ENCODE assay signal across 9 cellular contexts in genomic region chr1:88736633-88737248, GRCh38. TPM values are rescaled to one million over a fixed set of nuclear protein-coding genes. Genes with fewer than 3 reads are reported as not detected.
DNase-seq lines count a peak whose midpoint lies in the region; ATAC-seq and TF ChIP-seq lines count a peak whose summit lies in the region.
"Had no signal": no experiment of that assay in that cellular context is flagged by ENCODE, and none has a peak within 500 bp of the region (broad histone marks: within the 10 kb centered on the region; RNA-seq: fewer than 3 reads in every experiment).

No MANE protein-coding gene starts in this region.

- H3K27me3 Mint-ChIP-seq in activated CD4-positive, alpha-beta T cell treated with anti-CD3 and anti-CD28 coated beads, Interleukin-2, amount 10 ng/mL, durations not matched to agents 7 days and 5 days = no peaks in the 10 kb centered on the region

- H3K27me3 ChIP-seq in DND-41 (ENCODE audit: insufficient read depth, low read length, poor library complexity) = no peaks in the 10 kb centered on the region

- H3K4me1 ChIP-seq in DND-41 (ENCODE audit: insufficient read depth, low read length) = no peaks in the 10 kb centered on the region

- peaks cover 23% of the 10 kb centered on the region for H3K36me3 ChIP-seq in DND-41 (ENCODE audit: insufficient read depth, low read length)

- H3K9me3 ChIP-seq in DND-41 (ENCODE audit: insufficient read depth, low read length, severe bottlenecking) = peaks cover 15% of the 10 kb centered on the region

- DNase-seq in DND-41 (peak; percentile 32), HPDE6-E6E7 (ENCODE audit: extremely low spot score) (peak; percentile 20), iPS DF 19.7 (ENCODE audit: low read depth, low spot score) (peak; percentile 28)
- peak; percentile 52 for DNase-seq in activated CD4-positive, alpha-beta T cell treated with anti-CD3 and anti-CD28 coated beads, Interleukin-2, amount 10 ng/mL, durations not matched to agents 7 days and 5 days

- CTCF ChIA-PET in activated CD4-positive, alpha-beta T cell treated with anti-CD3 and anti-CD28 coated beads, Interleukin-2, amount 10 ng/mL, durations not matched to agents 7 days and 5 days (lab: Charles Lee) = interaction anchor here (0.5 to 1.6 kb wide), 2 partner anchors 9 to 13 kb away, joined by 3 read pairs; no protein-coding TSS in a partner anchor

- peaks cover 87% of the 10 kb centered on the region for H3K79me2 ChIP-seq in DND-41 (ENCODE audit: insufficient read depth, low read length)

- H3K4me1 Mint-ChIP-seq in activated CD4-positive, alpha-beta T cell treated with anti-CD3 and anti-CD28 coated beads, Interleukin-2, amount 10 ng/mL, durations not matched to agents 7 days and 5 days = peaks cover 9% of the 10 kb centered on the region

- H3K27ac ChIP-seq in DND-41 (ENCODE audit: low read length) = no peak overlapping the region

- H4K20me1 ChIP-seq in DND-41 (ENCODE audit: insufficient read depth, low read length) = peaks cover 21% of the 10 kb centered on the region

- peak; percentile 53 for ATAC-seq in DND-41 (ENCODE audit: insufficient read depth, low read depth)
- ATAC-seq in HG02588 (IDR thresholded peaks at IDR 0.05; ENCODE audit: unreplicated experiment) = no peak
- no peak for ATAC-seq in HG02981 (IDR thresholded peaks at IDR 0.05; ENCODE audit: unreplicated experiment)
- no peak for ATAC-seq in HG03045 (IDR thresholded peaks at IDR 0.05; ENCODE audit: unreplicated experiment)
- ATAC-seq in GM21528 (IDR thresholded peaks at IDR 0.05; ENCODE audit: low FRiP score, unreplicated experiment) = no peak

- no peak overlapping the region for H3K4me3 Mint-ChIP-seq in activated CD4-positive, alpha-beta T cell treated with anti-CD3 and anti-CD28 coated beads, Interleukin-2, amount 10 ng/mL, durations not matched to agents 7 days and 5 days
- H3K4me3 Mint-ChIP-seq: nephron had no signal

- H3K4me2 ChIP-seq in DND-41 (ENCODE audit: insufficient read depth, low read length) = no peak overlapping the region

- H2AFZ ChIP-seq in DND-41 (ENCODE audit: low read depth, low read length) = no peak overlapping the region

- H3K9ac ChIP-seq in DND-41 (ENCODE audit: low read depth, low read length) = no peak overlapping the region

- H3K27ac Mint-ChIP-seq in activated CD4-positive, alpha-beta T cell treated with anti-CD3 and anti-CD28 coated beads, Interleukin-2, amount 10 ng/mL, durations not matched to agents 7 days and 5 days = no peak overlapping the region
- H3K27ac Mint-ChIP-seq: nephron had no signal

- TF ChIP-seq CTCF in DND-41 (IDR thresholded peaks at IDR 0.05; ENCODE audit: borderline replicate concordance, extremely low read depth, low read length, poor library complexity, severe bottlenecking) = peak; percentile 68

- H3K9me3 Mint-ChIP-seq in activated CD4-positive, alpha-beta T cell treated with anti-CD3 and anti-CD28 coated beads, Interleukin-2, amount 10 ng/mL, durations not matched to agents 7 days and 5 days = peaks cover 12% of the 10 kb centered on the region

- POLR2A ChIA-PET in activated CD4-positive, alpha-beta T cell treated with anti-CD3 and anti-CD28 coated beads, Interleukin-2, amount 10 ng/mL, durations not matched to agents 7 days and 5 days (lab: Charles Lee) = no interaction called here

- H3K36me3 Mint-ChIP-seq in activated CD4-positive, alpha-beta T cell treated with anti-CD3 and anti-CD28 coated beads, Interleukin-2, amount 10 ng/mL, durations not matched to agents 7 days and 5 days (ENCODE audit: low read depth) = peaks cover 19% of the 10 kb centered on the region

- no peak overlapping the region for H3K4me3 ChIP-seq in DND-41 (ENCODE audit: low read depth in 1 of 2, low read length in 2 of 2)

RNA-seq across cellular contexts. Expression of gene PKN2, which starts 52.7 kb away (rescaled TPM):
- 10 to 100 TPM; 26.6 to 30.7 TPM for total RNA-seq in activated CD4-positive, alpha-beta T cell treated with anti-CD3 and anti-CD28 coated beads, Interleukin-2, amount 10 ng/mL, durations not matched to agents 7 days and 5 days
